7 cellular contexts compared by ENCODE assay signal in the genomic region with DNA sequence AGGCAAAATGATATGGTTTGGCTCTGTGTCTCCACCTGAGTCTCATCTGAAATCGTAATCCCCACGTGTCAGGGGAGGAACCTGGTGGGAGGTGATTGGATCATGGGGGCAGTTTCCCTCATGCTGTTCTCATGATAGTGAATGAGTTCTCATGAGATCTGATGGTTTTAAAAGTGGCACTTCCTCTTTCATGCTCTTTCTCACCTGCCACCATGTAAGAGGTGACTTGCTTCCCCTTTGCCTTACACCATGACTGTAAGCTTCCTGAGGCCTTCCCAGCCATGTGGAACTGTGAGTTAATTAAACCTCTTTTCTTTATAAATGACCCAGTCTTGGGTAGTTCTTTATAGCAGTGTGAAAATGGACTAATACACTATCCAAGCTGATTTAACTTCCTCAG. TPM values are rescaled to one million over a fixed set of nuclear protein-coding genes. Genes with fewer than 3 reads are reported as not detected.
"Had no signal": no experiment of that assay in that cellular context is flagged by ENCODE, and none has a peak within 500 bp of the region (broad histone marks: within the 10 kb centered on the region; RNA-seq: fewer than 3 reads in every experiment).

No MANE protein-coding gene starts in this region.

RNA-seq across cellular contexts. Expression of a gene that starts 13.9 kb away (rescaled TPM):
- total RNA-seq: M059J, PC-9, Right ventricle myocardium inferior, RPMI7951, SJCRH30, SK-MEL-5, T-cell had no signal
